In the genomic region with DNA sequence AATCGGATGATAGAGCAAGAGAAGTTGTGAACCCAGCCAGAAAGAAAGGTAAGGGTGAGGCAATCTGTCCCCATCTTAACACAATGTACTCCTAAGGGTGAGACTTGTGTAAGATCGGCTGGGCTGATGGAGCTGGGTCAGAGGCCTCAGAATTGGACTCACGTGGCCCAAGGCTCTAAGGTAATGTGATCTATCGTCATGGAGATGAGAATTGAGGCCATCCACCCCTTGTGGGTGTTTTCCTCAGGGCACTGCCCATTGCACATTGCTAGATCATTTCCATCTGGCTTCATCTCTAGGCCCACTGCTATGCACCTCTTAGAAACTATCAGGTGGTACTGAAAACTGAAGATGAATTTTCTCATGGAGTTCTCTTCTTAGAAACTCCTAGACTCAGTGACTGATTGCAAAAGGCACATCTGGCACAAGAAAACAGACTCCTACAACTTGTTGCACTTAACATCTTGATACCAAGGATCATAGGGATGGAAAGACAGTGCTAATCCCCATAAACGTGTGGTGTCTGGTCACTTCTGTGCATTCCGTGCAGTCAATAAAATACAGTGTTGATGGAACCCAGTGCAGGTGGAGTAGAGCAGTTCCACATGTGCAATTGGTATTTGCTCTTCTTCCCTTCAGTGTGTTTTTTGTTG, we compare ENCODE assay signal across 16 cellular contexts.
DNase-seq lines count a peak whose midpoint lies in the region; ATAC-seq and TF ChIP-seq lines count a peak whose summit lies in the region.
"Had no signal": no experiment of that assay in that cellular context is flagged by ENCODE, and none has a peak within 500 bp of the region (broad histone marks: within the 10 kb centered on the region; RNA-seq: fewer than 3 reads in every experiment).

No MANE protein-coding gene starts in this region.

- DNase-seq in DMS 273 (lab: John Stamatoyannopoulos, UW; ENCODE audit: unreplicated experiment) (peak; percentile 58), DMS 273 treated with DMSO at 0.1 percent for 48 hours (lab: John Stamatoyannopoulos, UW) (no peak), fibroblast of the conjunctiva (ENCODE audit: low read depth) (peak; percentile 52), transverse colon (no peak), NCI-H446 (lab: John Stamatoyannopoulos, UW) (no peak)
- DNase-seq: activated CD4-positive, alpha-beta T cell treated with anti-CD3 and anti-CD28 coated beads, Interleukin-2, amount 50 U/mL, for 48 hours; activated T-cell treated with anti-CD3 and anti-CD28 coated beads, Interleukin-2, amount 50 U/mL, for 4 hours; CD4-positive, CD25-positive, alpha-beta regulatory T cell; GOT3; hypothalamus had no signal

- peak overlapping the region; percentile 62 to 68 (median 66) for H3K27ac ChIP-seq in transverse colon
- H3K27ac ChIP-seq: 22Rv1, neutrophil had no signal

- TF ChIP-seq CTCF in nephron (IDR thresholded peaks at IDR 0.05; ENCODE audit: unreplicated experiment in 3 of 3): no peak
- TF ChIP-seq CTCF in transverse colon (IDR thresholded peaks at IDR 0.05): no peak

- H3K27ac Mint-ChIP-seq in nephron: peak overlapping the region; percentile 78 to 89 (median 89)
- H3K27ac Mint-ChIP-seq: CD4-positive, CD25-positive, alpha-beta regulatory T cell; stimulated activated naive CD8-positive, alpha-beta T cell treated with anti-CD3 and anti-CD28 coated beads, Interleukin-15, Interleukin-2, amounts not matched to agents 100 ng/mL and 50 ng/mL, for 24 hours had no signal

- no peaks in the 10 kb centered on the region for H3K36me3 Mint-ChIP-seq in nephron (ENCODE audit: low read depth)

- no peak overlapping the region for H3K4me3 ChIP-seq in transverse colon

- no peaks in the 10 kb centered on the region for H3K9me3 Mint-ChIP-seq in nephron
- H3K9me3 Mint-ChIP-seq: activated T-cell treated with anti-CD3 and anti-CD28 coated beads, Interleukin-2, amount 50 U/mL, for 4 hours; CD4-positive, CD25-positive, alpha-beta regulatory T cell; stimulated activated naive CD8-positive, alpha-beta T cell treated with anti-CD3 and anti-CD28 coated beads, Interleukin-15, Interleukin-2, amounts not matched to agents 100 ng/mL and 50 ng/mL, for 24 hours had no signal

- TF ChIP-seq EP300 in transverse colon (IDR thresholded peaks at IDR 0.05; ENCODE audit: low read depth): no peak

- in situ Hi-C loops in transverse colon (cut with MboI; ENCODE audit: low pct_ligation_motif_present in 1 of 4, low pct_unique_long_range_greater_than_20kb in 1 of 4, low sequenced_read_pairs in 3 of 4): no loop called here

- WGBS in transverse colon (ENCODE audit: low coverage in 1 of 2), 2 donors: 87 to 90% methylated on average over 6 of the region's 6 CpGs

- TF ChIP-seq POLR2A in transverse colon (IDR thresholded peaks at IDR 0.05): no peak

- no peaks in the 10 kb centered on the region for H3K36me3 ChIP-seq in transverse colon
- H3K36me3 ChIP-seq: neutrophil had no signal

- no peak overlapping the region for H3K4me3 Mint-ChIP-seq in nephron
- H3K4me3 Mint-ChIP-seq: activated T-cell treated with anti-CD3 and anti-CD28 coated beads, Interleukin-2, amount 50 U/mL, for 4 hours; CD4-positive, CD25-positive, alpha-beta regulatory T cell; stimulated activated naive CD8-positive, alpha-beta T cell treated with anti-CD3 and anti-CD28 coated beads, Interleukin-15, Interleukin-2, amounts not matched to agents 100 ng/mL and 50 ng/mL, for 24 hours had no signal

- intact Hi-C loops in transverse colon (cut with DNase I; ENCODE audit: low total_unique reads): loop anchor here (10.0 kb wide), 1 partner anchor 231 kb away; a partner anchor contains a TSS

- no peaks in the 10 kb centered on the region for H3K27me3 ChIP-seq in transverse colon
- H3K27me3 ChIP-seq: neutrophil had no signal

- no peak for ATAC-seq in HG02642 (IDR thresholded peaks at IDR 0.05; ENCODE audit: poor library complexity, unreplicated experiment)
- ATAC-seq in GM18498 (IDR thresholded peaks at IDR 0.05; ENCODE audit: unreplicated experiment): no peak
- ATAC-seq: activated T-cell treated with anti-CD3 and anti-CD28 coated beads, Interleukin-2, amount 50 U/mL, for 4 hours had no signal

- no peaks in the 10 kb centered on the region for H3K27me3 Mint-ChIP-seq in nephron (ENCODE audit: low read depth)
- H3K27me3 Mint-ChIP-seq: CD4-positive, CD25-positive, alpha-beta regulatory T cell; stimulated activated naive CD8-positive, alpha-beta T cell treated with anti-CD3 and anti-CD28 coated beads, Interleukin-15, Interleukin-2, amounts not matched to agents 100 ng/mL and 50 ng/mL, for 24 hours had no signal

- H3K4me1 ChIP-seq in transverse colon: peaks cover 19 to 33% (median 21%) of the 10 kb centered on the region in 4 donors

- H3K9me3 ChIP-seq in transverse colon: no peaks in the 10 kb centered on the region
- H3K9me3 ChIP-seq: neutrophil had no signal

- H3K4me1 Mint-ChIP-seq in nephron: peaks cover 36% of the 10 kb centered on the region
- H3K4me1 Mint-ChIP-seq: CD4-positive, CD25-positive, alpha-beta regulatory T cell had no signal

Comparison
In these comparisons a context has a peak if more than half of its experiments do, and no peak if none do; other contexts are left out.
1. DNase-seq: peak in DMS 273 (single experiment) and fibroblast of the conjunctiva (single experiment); none in DMS 273 treated with DMSO at 0.1 percent for 48 hours (single experiment), transverse colon (single experiment) and NCI-H446 (0 of 2).